Comparison of ENCODE assay signal across 14 cellular contexts in the genomic region with DNA sequence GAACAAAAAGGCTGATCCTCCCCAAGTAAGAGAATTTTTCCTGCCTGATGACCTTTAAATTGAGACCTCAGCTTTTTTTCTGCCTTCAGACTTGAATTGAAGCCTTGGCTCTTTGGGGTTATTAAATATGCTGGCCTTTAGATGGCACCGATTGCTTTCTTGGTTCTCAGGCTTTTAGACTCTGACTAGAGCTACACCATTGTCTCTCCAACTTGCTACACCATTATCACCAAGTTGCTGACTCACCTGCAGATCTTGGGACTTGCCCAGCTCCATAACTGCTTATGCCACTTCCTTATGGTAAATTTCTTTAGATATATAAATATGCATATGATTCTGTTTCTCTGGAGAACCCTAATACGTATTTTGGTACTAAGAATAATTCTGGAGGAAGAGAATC. TPM values are rescaled to one million over a fixed set of nuclear protein-coding genes. Genes with fewer than 3 reads are reported as not detected.
DNase-seq lines count a peak whose midpoint lies in the region; ATAC-seq, FAIRE-seq and TF ChIP-seq lines count a peak whose summit lies in the region.
"Had no signal": no experiment of that assay in that cellular context is flagged by ENCODE, and none has a peak within 500 bp of the region (broad histone marks: within the 10 kb centered on the region; RNA-seq: fewer than 3 reads in every experiment).

No MANE protein-coding gene starts in this region.

- TF ChIP-seq EP300 in stomach (IDR thresholded peaks at IDR 0.05): no peak

- ATAC-seq in left lung: peak; percentile 45
- ATAC-seq in HG03442 (IDR thresholded peaks at IDR 0.05; ENCODE audit: unreplicated experiment): no peak
- ATAC-seq in GM21526 (IDR thresholded peaks at IDR 0.05; ENCODE audit: low FRiP score, unreplicated experiment): no peak
- ATAC-seq: activated T-helper 17 cell treated with anti-CD3 and anti-CD28 coated beads, Interleukin-2, amount 50 U/mL, for 72 hours; CD8-positive, alpha-beta T cell; naive thymus-derived CD8-positive, alpha-beta T cell had no signal

- H3K9me3 ChIP-seq in MG63 (peaks cover 10% of the 10 kb centered on the region), left lung (peaks cover 0 to under 1% of the 10 kb centered on the region in 2 donors), stomach (peaks cover 0 to 4% (median 1%) of the 10 kb centered on the region in 4 donors)

- no peaks in the 10 kb centered on the region for H3K27me3 ChIP-seq in MG63
- no peaks in the 10 kb centered on the region for H3K27me3 ChIP-seq in left lung
- no peaks in the 10 kb centered on the region for H3K27me3 ChIP-seq in stomach

- peak; percentile 56 for DNase-seq in DMS53 (lab: John Stamatoyannopoulos, UW)
- DNase-seq in MG63: peak; percentile 49
- peak; percentile 7 to 70 for DNase-seq in cardiac fibroblast (ENCODE audit: low read depth in 2 of 2)
- no peak for DNase-seq in left lung
- no peak for DNase-seq in stomach
- no peak for DNase-seq in HTR-8/SVneo (ENCODE audit: insufficient read length, low spot score)
- DNase-seq: activated CD4-positive, alpha-beta T cell treated with anti-CD3 and anti-CD28 coated beads, Interleukin-2, amount 50 U/mL, for 48 hours; CD8-positive, alpha-beta T cell; erythroblast; naive thymus-derived CD8-positive, alpha-beta T cell; NCI-H187 treated with DMSO at 0.1 percent for 48 hours had no signal

- intact Hi-C loops in left lung (cut with DNase I) (no loop called here), stomach (cut with DNase I; ENCODE audit: low total_unique reads) (no loop called here)

- no peaks in the 10 kb centered on the region for H3K36me3 ChIP-seq in MG63
- no peaks in the 10 kb centered on the region for H3K36me3 ChIP-seq in left lung
- no peaks in the 10 kb centered on the region for H3K36me3 ChIP-seq in stomach

- TF ChIP-seq POLR2A in stomach (IDR thresholded peaks at IDR 0.05): no peak

- no peak for FAIRE-seq in HTR-8/SVneo (lab: Jason Lieb, UNC)

- WGBS in stomach, 5 donors: 58 to 68% (median 64%) methylated on average over 2 of the region's 2 CpGs

- H3K4me1 ChIP-seq in left lung (peaks cover 0 to 11% of the 10 kb centered on the region in 2 donors), stomach (no peaks in the 10 kb centered on the region)

- TF ChIP-seq CTCF in cardiac fibroblast (IDR thresholded peaks at IDR 0.05; ENCODE audit: low read depth, low read length) (no peak), left lung (IDR thresholded peaks at IDR 0.05) (no peak), stomach (IDR thresholded peaks at IDR 0.05) (no peak)

- H3K4me3 ChIP-seq in MG63: no peak overlapping the region
- no peak overlapping the region for H3K4me3 ChIP-seq in cardiac fibroblast (replicated peaks in 1 of 2; ENCODE audit: low read depth in 2 of 2, low read length in 2 of 2)
- no peak overlapping the region for H3K4me3 ChIP-seq in left lung
- no peak overlapping the region for H3K4me3 ChIP-seq in stomach

- no peak overlapping the region for H3K27ac ChIP-seq in left lung
- H3K27ac ChIP-seq in stomach: no peak overlapping the region

RNA-seq across cellular contexts. Expression of a gene that starts 3.1 kb away (rescaled TPM):
- not detected in 2 replicates for total RNA-seq in MG63 (2014; rRNA removed; shearing (Covaris generic); ENCODE audit: low replicate concordance)
- total RNA-seq in left lung: 1 to 10 TPM in 1 of 2 donors, under 1 TPM in 1; 0.55 to 2.9 TPM
- total RNA-seq in stomach: under 1 TPM in 2 of 5 donors, not detected in 3; under 0.01 to 0.92 TPM
- under 1 TPM in 1 of 3 donors, not detected in 2; 0.50 TPM for polyA plus RNA-seq in stomach
- total RNA-seq: activated T-helper 17 cell treated with anti-CD3 and anti-CD28 coated beads, Interleukin-2, amount 50 U/mL, for 72 hours; CD8-positive, alpha-beta T cell; naive thymus-derived CD8-positive, alpha-beta T cell had no signal
- polyA plus RNA-seq: naive thymus-derived CD8-positive, alpha-beta T cell had no signal

Comparison
In these comparisons a context has a peak if more than half of its experiments do, and no peak if none do; other contexts are left out.
1. DNase-seq: peak in DMS53 (single experiment), MG63 (single experiment) and cardiac fibroblast (2 of 2); none in left lung (0 of 2), stomach (single experiment) and HTR-8/SVneo (single experiment).